ENCODE assay signal across 1 cellular context in the genomic region with DNA sequence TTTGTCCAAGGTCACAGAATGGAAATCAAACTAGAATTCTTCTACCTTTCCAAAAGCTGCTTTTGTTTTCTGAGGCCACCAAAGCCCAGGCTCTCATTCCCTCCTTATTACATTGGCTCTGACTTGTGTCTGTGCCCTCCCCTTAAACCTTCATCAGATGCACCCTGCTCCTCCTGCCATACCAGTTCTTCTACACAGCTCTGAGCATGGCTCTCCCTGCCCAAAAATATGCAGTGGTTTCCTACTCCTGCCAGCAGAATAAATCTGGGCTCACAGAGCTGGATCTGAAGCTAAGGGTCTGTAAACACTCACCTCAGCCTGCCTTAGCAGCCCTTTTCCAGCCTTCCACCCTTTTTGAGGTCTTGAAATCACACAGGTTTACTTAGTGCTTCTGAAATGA.
TF ChIP-seq lines count a peak whose summit lies in the region.

No MANE protein-coding gene starts in this region.

TF ChIP-seq in SK-N-SH, 30 proteins besides CTCF, POLR2A, EP300 and RAD21 (continued from another document):
- no peak for TF ChIP-seq IRF3 (IDR thresholded peaks at IDR 0.05; ENCODE audit: low read depth, low read length)
- no peak for TF ChIP-seq JUND (IDR thresholded peaks at IDR 0.05)
- TF ChIP-seq EZH2phosphoT487 (IDR thresholded peaks at IDR 0.05; ENCODE audit: borderline replicate concordance, low read depth): no peak
- TF ChIP-seq REST (IDR thresholded peaks at IDR 0.05; ENCODE audit: low read depth, low read length): no peak
- TF ChIP-seq RCOR1 (IDR thresholded peaks at IDR 0.05; ENCODE audit: low read length): no peak
- TF ChIP-seq, protein P1, sequence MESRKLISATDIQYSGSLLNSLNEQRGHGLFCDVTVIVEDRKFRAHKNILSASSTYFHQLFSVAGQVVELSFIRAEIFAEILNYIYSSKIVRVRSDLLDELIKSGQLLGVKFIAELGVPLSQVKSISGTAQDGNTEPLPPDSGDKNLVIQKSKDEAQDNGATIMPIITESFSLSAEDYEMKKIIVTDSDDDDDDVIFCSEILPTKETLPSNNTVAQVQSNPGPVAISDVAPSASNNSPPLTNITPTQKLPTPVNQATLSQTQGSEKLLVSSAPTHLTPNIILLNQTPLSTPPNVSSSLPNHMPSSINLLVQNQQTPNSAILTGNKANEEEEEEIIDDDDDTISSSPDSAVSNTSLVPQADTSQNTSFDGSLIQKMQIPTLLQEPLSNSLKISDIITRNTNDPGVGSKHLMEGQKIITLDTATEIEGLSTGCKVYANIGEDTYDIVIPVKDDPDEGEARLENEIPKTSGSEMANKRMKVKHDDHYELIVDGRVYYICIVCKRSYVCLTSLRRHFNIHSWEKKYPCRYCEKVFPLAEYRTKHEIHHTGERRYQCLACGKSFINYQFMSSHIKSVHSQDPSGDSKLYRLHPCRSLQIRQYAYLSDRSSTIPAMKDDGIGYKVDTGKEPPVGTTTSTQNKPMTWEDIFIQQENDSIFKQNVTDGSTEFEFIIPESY (IDR thresholded peaks at IDR 0.05; ENCODE audit: borderline replicate concordance, low read depth): no peak
- no peak for TF ChIP-seq MAX (IDR thresholded peaks at IDR 0.05; ENCODE audit: low read depth)
- no peak for TF ChIP-seq FOSL2 (IDR thresholded peaks at IDR 0.05; ENCODE audit: borderline replicate concordance, low read depth)
- TF ChIP-seq ELF1 (IDR thresholded peaks at IDR 0.05): no peak
- TF ChIP-seq TEAD4 (IDR thresholded peaks at IDR 0.05; ENCODE audit: borderline replicate concordance, insufficient read depth): no peak
